24 cellular contexts compared by ENCODE assay signal in genomic region chr4:169188204-169188603, GRCh38.
"Had no signal": no experiment of that assay in that cellular context is flagged by ENCODE, and none has a peak within 500 bp of the region (broad histone marks: within the 10 kb centered on the region; RNA-seq: fewer than 3 reads in every experiment).

No MANE protein-coding gene starts in this region.

- H3K4me1 Mint-ChIP-seq: stimulated activated naive CD8-positive, alpha-beta T cell treated with anti-CD3 and anti-CD28 coated beads, Interleukin-15, amount 100 ng/mL, for 72 hours had no signal

- DNase-seq: colonic mucosa; effector memory CD4-positive, alpha-beta T cell; foreskin keratinocyte; heart left ventricle; kidney; natural killer cell; psoas muscle; right cardiac atrium; spleen; stimulated activated naive B cell treated with anti-CD40 and anti-IgM and Interleukin-4, amounts not matched to agents 10 μg/mL and 1 μg/mL and 100 μg/mL, for 72 hours; stimulated activated naive CD8-positive, alpha-beta T cell treated with anti-CD3 and anti-CD28 coated beads, Interleukin-15, amount 100 ng/mL, for 72 hours; transverse colon; upper lobe of right lung; uterus had no signal

- H3K4me2 ChIP-seq: hepatocyte, neural progenitor cell had no signal

- H3K9me3 ChIP-seq: colonic mucosa, esophagus muscularis mucosa, gastroesophageal sphincter, heart left ventricle, psoas muscle, suprapubic skin, transverse colon, upper lobe of right lung, uterus had no signal

- H3K9ac ChIP-seq: neural progenitor cell had no signal

- H3K4me3 Mint-ChIP-seq: dendritic cell treated with granulocyte-macrophage colony-stimulating factor and Interleukin-4, amounts not matched to agents 40 ng/mL and 50 ng/mL, for 4 days; memory B cell; neural progenitor cell; stimulated activated naive B cell treated with anti-CD40 and anti-IgM and Interleukin-4, amounts not matched to agents 10 μg/mL and 1 μg/mL and 100 μg/mL, for 72 hours; stimulated activated naive CD8-positive, alpha-beta T cell treated with anti-CD3 and anti-CD28 coated beads, Interleukin-15, amount 100 ng/mL, for 72 hours had no signal

- H2AFZ ChIP-seq: hepatocyte, neural progenitor cell had no signal

- H3K4me3 ChIP-seq: colonic mucosa, esophagus muscularis mucosa, gastroesophageal sphincter, heart left ventricle, hepatocyte, lung, neural progenitor cell, psoas muscle, skin epidermis, spleen, suprapubic skin, transverse colon, upper lobe of right lung, uterus had no signal

- H3K36me3 ChIP-seq: colonic mucosa, esophagus muscularis mucosa, gastroesophageal sphincter, heart left ventricle, neural progenitor cell, spleen, suprapubic skin, transverse colon, upper lobe of right lung, uterus had no signal

- H3K9me3 Mint-ChIP-seq: dendritic cell treated with granulocyte-macrophage colony-stimulating factor and Interleukin-4, amounts not matched to agents 40 ng/mL and 50 ng/mL, for 4 days; memory B cell; natural killer cell; stimulated activated naive CD8-positive, alpha-beta T cell treated with anti-CD3 and anti-CD28 coated beads, Interleukin-15, amount 100 ng/mL, for 72 hours had no signal

- H3K27me3 ChIP-seq: colonic mucosa, esophagus muscularis mucosa, foreskin keratinocyte, gastroesophageal sphincter, heart left ventricle, hepatocyte, neural progenitor cell, spleen, suprapubic skin, transverse colon, upper lobe of right lung, uterus had no signal

- H3K4me1 ChIP-seq: uterus had no signal

- H3K36me3 Mint-ChIP-seq: memory B cell, natural killer cell had no signal

- H3K27ac Mint-ChIP-seq: dendritic cell treated with granulocyte-macrophage colony-stimulating factor and Interleukin-4, amounts not matched to agents 40 ng/mL and 50 ng/mL, for 4 days; memory B cell; natural killer cell; neural progenitor cell; stimulated activated naive B cell treated with anti-CD40 and anti-IgM and Interleukin-4, amounts not matched to agents 10 μg/mL and 1 μg/mL and 100 μg/mL, for 72 hours; stimulated activated naive CD8-positive, alpha-beta T cell treated with anti-CD3 and anti-CD28 coated beads, Interleukin-15, amount 100 ng/mL, for 72 hours had no signal

- H3K27ac ChIP-seq: colonic mucosa, esophagus muscularis mucosa, foreskin keratinocyte, gastroesophageal sphincter, heart left ventricle, hepatocyte, neural progenitor cell, psoas muscle, spleen, suprapubic skin, transverse colon, upper lobe of right lung, uterus had no signal

- H3K27me3 Mint-ChIP-seq: dendritic cell treated with granulocyte-macrophage colony-stimulating factor and Interleukin-4, amounts not matched to agents 40 ng/mL and 50 ng/mL, for 4 days; memory B cell; stimulated activated naive B cell treated with anti-CD40 and anti-IgM and Interleukin-4, amounts not matched to agents 10 μg/mL and 1 μg/mL and 100 μg/mL, for 72 hours had no signal

- ATAC-seq: foreskin keratinocyte; gastroesophageal sphincter; heart left ventricle; left lobe of liver; psoas muscle; right cardiac atrium; stimulated activated naive B cell treated with anti-CD40 and anti-IgM and Interleukin-4, amounts not matched to agents 10 μg/mL and 1 μg/mL and 100 μg/mL, for 72 hours; stimulated activated naive CD8-positive, alpha-beta T cell treated with anti-CD3 and anti-CD28 coated beads, Interleukin-15, amount 100 ng/mL, for 72 hours; upper lobe of right lung had no signal
